ENCODE assay signal across 22 cellular contexts in the genomic region with DNA sequence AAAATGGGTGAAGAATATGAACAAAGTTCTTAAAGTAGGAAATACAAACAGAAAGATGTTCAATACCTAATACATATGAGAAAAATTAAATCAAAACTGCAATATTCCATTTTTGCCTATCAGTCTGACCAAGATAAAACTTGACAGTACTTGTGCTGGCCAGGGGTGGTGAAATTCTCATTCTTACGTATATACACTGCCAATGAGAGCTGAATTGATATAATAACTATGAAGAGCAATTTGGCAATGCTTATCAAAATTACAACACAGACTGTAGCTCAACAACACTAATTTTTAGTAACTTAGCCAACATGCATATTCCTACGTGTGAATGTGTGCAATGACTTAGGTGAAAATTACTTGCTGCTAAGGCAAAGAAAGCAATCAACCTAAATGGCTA.
DNase-seq lines count a peak whose midpoint lies in the region; ATAC-seq and TF ChIP-seq lines count a peak whose summit lies in the region.
"Had no signal": no experiment of that assay in that cellular context is flagged by ENCODE, and none has a peak within 500 bp of the region (broad histone marks: within the 10 kb centered on the region; RNA-seq: fewer than 3 reads in every experiment).

No MANE protein-coding gene starts in this region.

- H3K27ac Mint-ChIP-seq in activated naive CD4-positive, alpha-beta T cell treated with anti-CD3 and anti-CD28 coated beads, Interleukin-2, amount 50 U/mL, for 72 hours = peak overlapping the region in 1 of 2 donors; percentile 58
- H3K27ac Mint-ChIP-seq: B cell, GM23338, HFFc6 had no signal

- H3K4me1 ChIP-seq in cardiac muscle cell (ENCODE audit: low read depth) (peaks cover 10% of the 10 kb centered on the region), right lobe of liver (no peaks in the 10 kb centered on the region)
- H3K4me1 ChIP-seq: BLaER1, HAP-1 had no signal

- H3K9me3 ChIP-seq in cardiac muscle cell (ENCODE audit: low read depth) (no peaks in the 10 kb centered on the region), right lobe of liver (no peaks in the 10 kb centered on the region)
- H3K9me3 ChIP-seq: BLaER1, HAP-1 had no signal

- no peaks in the 10 kb centered on the region for H3K27me3 Mint-ChIP-seq in activated T-cell treated with anti-CD3 and anti-CD28 coated beads, Interleukin-2, amount 50 U/mL, for 4 hours (ENCODE audit: low read depth)
- H3K27me3 Mint-ChIP-seq: B cell; CD4-positive, CD25-positive, alpha-beta regulatory T cell had no signal

- ATAC-seq in omental fat pad (ENCODE audit: low FRiP score) = peak; percentile 83
- ATAC-seq in right lobe of liver = no peak
- no peak for ATAC-seq in activated T-cell treated with anti-CD3 and anti-CD28 coated beads, Interleukin-2, amount 50 U/mL, for 4 hours
- ATAC-seq in activated naive CD4-positive, alpha-beta T cell treated with anti-CD3 and anti-CD28 coated beads, Interleukin-2, amount 50 U/mL, for 72 hours = no peak
- ATAC-seq: GM12878 had no signal

- DNase-seq in cardiac muscle cell (ENCODE audit: low read depth in 1 of 2, low spot score in 1 of 2) = peak in 1 of 2 donors; percentile 52
- DNase-seq in cardiac septum (ENCODE audit: low spot score) = no peak
- DNase-seq in amniotic epithelial cell (ENCODE audit: low read depth) = peak; percentile 11
- peak; percentile 4 for DNase-seq in fibroblast of pulmonary artery (ENCODE audit: low read depth)
- no peak for DNase-seq in omental fat pad (ENCODE audit: low spot score)
- DNase-seq in right lobe of liver = no peak
- no peak for DNase-seq in activated T-cell treated with anti-CD3 and anti-CD28 coated beads, Interleukin-2, amount 50 U/mL, for 4 hours
- no peak for DNase-seq in activated naive CD4-positive, alpha-beta T cell treated with anti-CD3 and anti-CD28 coated beads, Interleukin-2, amount 50 U/mL, for 72 hours (ENCODE audit: low spot score in 2 of 2)
- DNase-seq: CD4-positive, CD25-positive, alpha-beta regulatory T cell; CD8-positive, alpha-beta memory T cell; DMS 273 treated with DMSO at 0.1 percent for 48 hours; DMS79; EL; GDM1; HFFc6 had no signal

- H3K36me3 Mint-ChIP-seq in activated T-cell treated with anti-CD3 and anti-CD28 coated beads, Interleukin-2, amount 50 U/mL, for 4 hours (ENCODE audit: insufficient read depth) = peaks cover 30% of the 10 kb centered on the region
- H3K36me3 Mint-ChIP-seq in activated naive CD4-positive, alpha-beta T cell treated with anti-CD3 and anti-CD28 coated beads, Interleukin-2, amount 50 U/mL, for 72 hours = peaks cover 4 to 10% of the 10 kb centered on the region in 2 donors

- intact Hi-C loops in cardiac septum (cut with DNase I) = no loop called here
- intact Hi-C loops in right lobe of liver (cut with DNase I) = no loop called here

- H3K4me3 ChIP-seq in cardiac muscle cell (no peak overlapping the region), fibroblast of pulmonary artery (replicated peaks; ENCODE audit: low read depth, low read length) (no peak overlapping the region), right lobe of liver (no peak overlapping the region)
- H3K4me3 ChIP-seq: BLaER1, GM12878, GM23338, HAP-1 had no signal

- H3K27me3 ChIP-seq in cardiac muscle cell = no peaks in the 10 kb centered on the region
- no peaks in the 10 kb centered on the region for H3K27me3 ChIP-seq in right lobe of liver
- H3K27me3 ChIP-seq: BLaER1 had no signal

- no peak overlapping the region for H3K4me3 Mint-ChIP-seq in activated T-cell treated with anti-CD3 and anti-CD28 coated beads, Interleukin-2, amount 50 U/mL, for 4 hours
- H3K4me3 Mint-ChIP-seq: B cell; CD4-positive, CD25-positive, alpha-beta regulatory T cell; CD8-positive, alpha-beta memory T cell; GM23338; HFFc6 had no signal

- peaks cover 13% of the 10 kb centered on the region for H3K4me1 Mint-ChIP-seq in activated T-cell treated with anti-CD3 and anti-CD28 coated beads, Interleukin-2, amount 50 U/mL, for 4 hours (ENCODE audit: low read depth)

- 82% methylated on average over 2 of the region's 2 CpGs for WGBS in right lobe of liver (ENCODE audit: insufficient coverage, low coverage, low lambda C conversion rate, missing lambda C conversion rate)

- no peak for TF ChIP-seq CTCF in cardiac muscle cell (IDR thresholded peaks at IDR 0.05; ENCODE audit: low read depth, low read length)
- no peak for TF ChIP-seq CTCF in fibroblast of pulmonary artery (IDR thresholded peaks at IDR 0.05; ENCODE audit: low read length, missing control alignments)
- no peak for TF ChIP-seq CTCF in omental fat pad (IDR thresholded peaks at IDR 0.05)
- TF ChIP-seq CTCF in right lobe of liver (IDR thresholded peaks at IDR 0.05) = no peak

- H3K27ac ChIP-seq in cardiac muscle cell = peak overlapping the region; percentile 4
- no peak overlapping the region for H3K27ac ChIP-seq in right lobe of liver
- H3K27ac ChIP-seq: 22Rv1, BLaER1, C4-2B had no signal

- H3K36me3 ChIP-seq in cardiac muscle cell = peaks cover 12% of the 10 kb centered on the region
- H3K36me3 ChIP-seq in right lobe of liver = peaks cover 0 to 15% (median 6%) of the 10 kb centered on the region in 4 donors

- TF ChIP-seq POLR2A in right lobe of liver (IDR thresholded peaks at IDR 0.05) = no peak

- H3K9me3 Mint-ChIP-seq in activated T-cell treated with anti-CD3 and anti-CD28 coated beads, Interleukin-2, amount 50 U/mL, for 4 hours = no peaks in the 10 kb centered on the region
- H3K9me3 Mint-ChIP-seq in activated naive CD4-positive, alpha-beta T cell treated with anti-CD3 and anti-CD28 coated beads, Interleukin-2, amount 50 U/mL, for 72 hours = no peaks in the 10 kb centered on the region
- H3K9me3 Mint-ChIP-seq: CD8-positive, alpha-beta memory T cell; GM23338; HFFc6 had no signal

Comparison
In these comparisons a context has a peak if more than half of its experiments do, and no peak if none do; other contexts are left out.
1. DNase-seq: peak in amniotic epithelial cell (single experiment) and fibroblast of pulmonary artery (single experiment); none in cardiac septum (single experiment), omental fat pad (single experiment), right lobe of liver (0 of 3), activated T-cell treated with anti-CD3 and anti-CD28 coated beads, Interleukin-2, amount 50 U/mL, for 4 hours (single experiment) and activated naive CD4-positive, alpha-beta T cell treated with anti-CD3 and anti-CD28 coated beads, Interleukin-2, amount 50 U/mL, for 72 hours (0 of 2).